Comparison of ENCODE assay signal across 7 cellular contexts in genomic region chr5:61535828-61536227, GRCh38.
"Had no signal": no experiment of that assay in that cellular context is flagged by ENCODE, and none has a peak within 500 bp of the region (broad histone marks: within the 10 kb centered on the region; RNA-seq: fewer than 3 reads in every experiment).

No MANE protein-coding gene starts in this region.

- H3K4me3 Mint-ChIP-seq: IgD-negative memory B cell had no signal

- FAIRE-seq: HepG2, HTR-8/SVneo, K562 had no signal

- H3K4me3 ChIP-seq: K562 had no signal

- H3K27ac Mint-ChIP-seq: IgD-negative memory B cell had no signal

- H3K27me3 Mint-ChIP-seq: IgD-negative memory B cell had no signal

- ATAC-seq: HepG2, K562 had no signal

- DNase-seq: IMR-90, KBM-7 had no signal

- H3K27ac ChIP-seq: HL-60 had no signal
